1 cellular context compared by ENCODE assay signal in genomic region chr2:43566461-43566729, GRCh38.
TF ChIP-seq lines count a peak whose summit lies in the region.

No MANE protein-coding gene starts in this region.

TF ChIP-seq in GM12878, 131 proteins besides CTCF, POLR2A, EP300 and RAD21 (continues in another document):
- TF ChIP-seq IKZF1 (conservative IDR thresholded peaks at IDR 0.05) (no peak), RAD51 (IDR thresholded peaks at IDR 0.05) (no peak), SP1 (IDR thresholded peaks at IDR 0.05; ENCODE audit: low read depth, low read length) (no peak), NFIC (IDR thresholded peaks at IDR 0.05; ENCODE audit: low read depth, low read length) (peak; percentile 79), TCF3 (IDR thresholded peaks at IDR 0.05; ENCODE audit: borderline replicate concordance, insufficient read depth, low read depth, low read length) (no peak), YBX1 (IDR thresholded peaks at IDR 0.05) (no peak), RB1 (IDR thresholded peaks at IDR 0.05; ENCODE audit: borderline replicate concordance) (no peak), MYB (IDR thresholded peaks at IDR 0.05; ENCODE audit: borderline replicate concordance, low read depth, low read length) (no peak), ATF3 (IDR thresholded peaks at IDR 0.05; ENCODE audit: borderline replicate concordance, extremely low read depth, low read depth, low read length) (no peak), LARP7 (IDR thresholded peaks at IDR 0.05) (no peak), CHD1 (IDR thresholded peaks at IDR 0.05; ENCODE audit: low read depth, low read length) (no peak), NFXL1 (IDR thresholded peaks at IDR 0.05; ENCODE audit: borderline replicate concordance) (no peak), MTA2 (IDR thresholded peaks at IDR 0.05; ENCODE audit: low read depth) (peak; percentile 74; the same call in 1 of the 2 replicates), ASH2L (IDR thresholded peaks at IDR 0.05; ENCODE audit: borderline replicate concordance, low read depth) (no peak), SMC3 (IDR thresholded peaks at IDR 0.05; ENCODE audit: borderline replicate concordance, low read length) (no peak), SREBF2 (IDR thresholded peaks at IDR 0.05; ENCODE audit: low read length) (no peak), SMAD5 (IDR thresholded peaks at IDR 0.05; ENCODE audit: low read depth) (no peak), CBX5 (IDR thresholded peaks at IDR 0.05; ENCODE audit: low read depth) (no peak), JUNB (IDR thresholded peaks at IDR 0.05) (peak; percentile 39; the same call in 1 of the 2 replicates), ATF7 (IDR thresholded peaks at IDR 0.05; ENCODE audit: low read depth) (no peak), ZNF24 (IDR thresholded peaks at IDR 0.05) (no peak), TCF12 (IDR thresholded peaks at IDR 0.05; ENCODE audit: low read depth, low read length) (no peak), BACH1 (IDR thresholded peaks at IDR 0.05; ENCODE audit: borderline replicate concordance) (no peak), TBL1XR1 (IDR thresholded peaks at IDR 0.05; ENCODE audit: low read depth, low read length) (no peak), CBX3 (IDR thresholded peaks at IDR 0.05; ENCODE audit: borderline replicate concordance, low read depth) (no peak), NR2C1 (IDR thresholded peaks at IDR 0.05) (no peak), RUNX3 (IDR thresholded peaks at IDR 0.05; ENCODE audit: low read length) (peak; percentile 68), ZBTB33 (IDR thresholded peaks at IDR 0.05) (no peak), ZNF622 (IDR thresholded peaks at IDR 0.05) (no peak), ZBTB40 (IDR thresholded peaks at IDR 0.05; ENCODE audit: borderline replicate concordance) (no peak), NRF1 (conservative IDR thresholded peaks at IDR 0.05; ENCODE audit: low read depth, low read length) (no peak), KDM1A (IDR thresholded peaks at IDR 0.05; ENCODE audit: borderline replicate concordance) (no peak), FOXM1 (IDR thresholded peaks at IDR 0.05; ENCODE audit: low read depth, low read length) (peak; percentile 13; the same call in 1 of the 2 replicates), STAT3 (IDR thresholded peaks at IDR 0.05; ENCODE audit: low read depth, low read length) (no peak), HDAC6 (IDR thresholded peaks at IDR 0.05; ENCODE audit: unreplicated experiment) (no peak)
- TF ChIP-seq, protein P1, sequence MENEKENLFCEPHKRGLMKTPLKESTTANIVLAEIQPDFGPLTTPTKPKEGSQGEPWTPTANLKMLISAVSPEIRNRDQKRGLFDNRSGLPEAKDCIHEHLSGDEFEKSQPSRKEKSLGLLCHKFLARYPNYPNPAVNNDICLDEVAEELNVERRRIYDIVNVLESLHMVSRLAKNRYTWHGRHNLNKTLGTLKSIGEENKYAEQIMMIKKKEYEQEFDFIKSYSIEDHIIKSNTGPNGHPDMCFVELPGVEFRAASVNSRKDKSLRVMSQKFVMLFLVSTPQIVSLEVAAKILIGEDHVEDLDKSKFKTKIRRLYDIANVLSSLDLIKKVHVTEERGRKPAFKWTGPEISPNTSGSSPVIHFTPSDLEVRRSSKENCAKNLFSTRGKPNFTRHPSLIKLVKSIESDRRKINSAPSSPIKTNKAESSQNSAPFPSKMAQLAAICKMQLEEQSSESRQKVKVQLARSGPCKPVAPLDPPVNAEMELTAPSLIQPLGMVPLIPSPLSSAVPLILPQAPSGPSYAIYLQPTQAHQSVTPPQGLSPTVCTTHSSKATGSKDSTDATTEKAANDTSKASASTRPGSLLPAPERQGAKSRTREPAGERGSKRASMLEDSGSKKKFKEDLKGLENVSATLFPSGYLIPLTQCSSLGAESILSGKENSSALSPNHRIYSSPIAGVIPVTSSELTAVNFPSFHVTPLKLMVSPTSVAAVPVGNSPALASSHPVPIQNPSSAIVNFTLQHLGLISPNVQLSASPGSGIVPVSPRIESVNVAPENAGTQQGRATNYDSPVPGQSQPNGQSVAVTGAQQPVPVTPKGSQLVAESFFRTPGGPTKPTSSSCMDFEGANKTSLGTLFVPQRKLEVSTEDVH (IDR thresholded peaks at IDR 0.05; ENCODE audit: low read depth, partially characterized antibody): no peak
- TF ChIP-seq, protein P2, sequence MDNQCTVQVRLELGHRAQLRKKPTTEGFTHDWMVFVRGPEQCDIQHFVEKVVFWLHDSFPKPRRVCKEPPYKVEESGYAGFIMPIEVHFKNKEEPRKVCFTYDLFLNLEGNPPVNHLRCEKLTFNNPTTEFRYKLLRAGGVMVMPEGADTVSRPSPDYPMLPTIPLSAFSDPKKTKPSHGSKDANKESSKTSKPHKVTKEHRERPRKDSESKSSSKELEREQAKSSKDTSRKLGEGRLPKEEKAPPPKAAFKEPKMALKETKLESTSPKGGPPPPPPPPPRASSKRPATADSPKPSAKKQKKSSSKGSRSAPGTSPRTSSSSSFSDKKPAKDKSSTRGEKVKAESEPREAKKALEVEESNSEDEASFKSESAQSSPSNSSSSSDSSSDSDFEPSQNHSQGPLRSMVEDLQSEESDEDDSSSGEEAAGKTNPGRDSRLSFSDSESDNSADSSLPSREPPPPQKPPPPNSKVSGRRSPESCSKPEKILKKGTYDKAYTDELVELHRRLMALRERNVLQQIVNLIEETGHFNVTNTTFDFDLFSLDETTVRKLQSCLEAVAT (IDR thresholded peaks at IDR 0.05): no peak
- TF ChIP-seq, protein P3, sequence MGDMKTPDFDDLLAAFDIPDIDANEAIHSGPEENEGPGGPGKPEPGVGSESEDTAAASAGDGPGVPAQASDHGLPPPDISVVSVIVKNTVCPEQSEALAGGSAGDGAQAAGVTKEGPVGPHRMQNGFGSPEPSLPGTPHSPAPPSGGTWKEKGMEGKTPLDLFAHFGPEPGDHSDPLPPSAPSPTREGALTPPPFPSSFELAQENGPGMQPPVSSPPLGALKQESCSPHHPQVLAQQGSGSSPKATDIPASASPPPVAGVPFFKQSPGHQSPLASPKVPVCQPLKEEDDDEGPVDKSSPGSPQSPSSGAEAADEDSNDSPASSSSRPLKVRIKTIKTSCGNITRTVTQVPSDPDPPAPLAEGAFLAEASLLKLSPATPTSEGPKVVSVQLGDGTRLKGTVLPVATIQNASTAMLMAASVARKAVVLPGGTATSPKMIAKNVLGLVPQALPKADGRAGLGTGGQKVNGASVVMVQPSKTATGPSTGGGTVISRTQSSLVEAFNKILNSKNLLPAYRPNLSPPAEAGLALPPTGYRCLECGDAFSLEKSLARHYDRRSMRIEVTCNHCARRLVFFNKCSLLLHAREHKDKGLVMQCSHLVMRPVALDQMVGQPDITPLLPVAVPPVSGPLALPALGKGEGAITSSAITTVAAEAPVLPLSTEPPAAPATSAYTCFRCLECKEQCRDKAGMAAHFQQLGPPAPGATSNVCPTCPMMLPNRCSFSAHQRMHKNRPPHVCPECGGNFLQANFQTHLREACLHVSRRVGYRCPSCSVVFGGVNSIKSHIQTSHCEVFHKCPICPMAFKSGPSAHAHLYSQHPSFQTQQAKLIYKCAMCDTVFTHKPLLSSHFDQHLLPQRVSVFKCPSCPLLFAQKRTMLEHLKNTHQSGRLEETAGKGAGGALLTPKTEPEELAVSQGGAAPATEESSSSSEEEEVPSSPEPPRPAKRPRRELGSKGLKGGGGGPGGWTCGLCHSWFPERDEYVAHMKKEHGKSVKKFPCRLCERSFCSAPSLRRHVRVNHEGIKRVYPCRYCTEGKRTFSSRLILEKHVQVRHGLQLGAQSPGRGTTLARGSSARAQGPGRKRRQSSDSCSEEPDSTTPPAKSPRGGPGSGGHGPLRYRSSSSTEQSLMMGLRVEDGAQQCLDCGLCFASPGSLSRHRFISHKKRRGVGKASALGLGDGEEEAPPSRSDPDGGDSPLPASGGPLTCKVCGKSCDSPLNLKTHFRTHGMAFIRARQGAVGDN (IDR thresholded peaks at IDR 0.05): no peak
- TF ChIP-seq, protein P4, sequence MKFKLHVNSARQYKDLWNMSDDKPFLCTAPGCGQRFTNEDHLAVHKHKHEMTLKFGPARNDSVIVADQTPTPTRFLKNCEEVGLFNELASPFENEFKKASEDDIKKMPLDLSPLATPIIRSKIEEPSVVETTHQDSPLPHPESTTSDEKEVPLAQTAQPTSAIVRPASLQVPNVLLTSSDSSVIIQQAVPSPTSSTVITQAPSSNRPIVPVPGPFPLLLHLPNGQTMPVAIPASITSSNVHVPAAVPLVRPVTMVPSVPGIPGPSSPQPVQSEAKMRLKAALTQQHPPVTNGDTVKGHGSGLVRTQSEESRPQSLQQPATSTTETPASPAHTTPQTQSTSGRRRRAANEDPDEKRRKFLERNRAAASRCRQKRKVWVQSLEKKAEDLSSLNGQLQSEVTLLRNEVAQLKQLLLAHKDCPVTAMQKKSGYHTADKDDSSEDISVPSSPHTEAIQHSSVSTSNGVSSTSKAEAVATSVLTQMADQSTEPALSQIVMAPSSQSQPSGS (IDR thresholded peaks at IDR 0.05; ENCODE audit: low read length): 0 out of 2 replicates have a peak, but pooled peaks have one; percentile 61
- TF ChIP-seq, protein P5, sequence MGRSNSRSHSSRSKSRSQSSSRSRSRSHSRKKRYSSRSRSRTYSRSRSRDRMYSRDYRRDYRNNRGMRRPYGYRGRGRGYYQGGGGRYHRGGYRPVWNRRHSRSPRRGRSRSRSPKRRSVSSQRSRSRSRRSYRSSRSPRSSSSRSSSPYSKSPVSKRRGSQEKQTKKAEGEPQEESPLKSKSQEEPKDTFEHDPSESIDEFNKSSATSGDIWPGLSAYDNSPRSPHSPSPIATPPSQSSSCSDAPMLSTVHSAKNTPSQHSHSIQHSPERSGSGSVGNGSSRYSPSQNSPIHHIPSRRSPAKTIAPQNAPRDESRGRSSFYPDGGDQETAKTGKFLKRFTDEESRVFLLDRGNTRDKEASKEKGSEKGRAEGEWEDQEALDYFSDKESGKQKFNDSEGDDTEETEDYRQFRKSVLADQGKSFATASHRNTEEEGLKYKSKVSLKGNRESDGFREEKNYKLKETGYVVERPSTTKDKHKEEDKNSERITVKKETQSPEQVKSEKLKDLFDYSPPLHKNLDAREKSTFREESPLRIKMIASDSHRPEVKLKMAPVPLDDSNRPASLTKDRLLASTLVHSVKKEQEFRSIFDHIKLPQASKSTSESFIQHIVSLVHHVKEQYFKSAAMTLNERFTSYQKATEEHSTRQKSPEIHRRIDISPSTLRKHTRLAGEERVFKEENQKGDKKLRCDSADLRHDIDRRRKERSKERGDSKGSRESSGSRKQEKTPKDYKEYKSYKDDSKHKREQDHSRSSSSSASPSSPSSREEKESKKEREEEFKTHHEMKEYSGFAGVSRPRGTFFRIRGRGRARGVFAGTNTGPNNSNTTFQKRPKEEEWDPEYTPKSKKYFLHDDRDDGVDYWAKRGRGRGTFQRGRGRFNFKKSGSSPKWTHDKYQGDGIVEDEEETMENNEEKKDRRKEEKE (IDR thresholded peaks at IDR 0.05): no peak
